In the genomic region with DNA sequence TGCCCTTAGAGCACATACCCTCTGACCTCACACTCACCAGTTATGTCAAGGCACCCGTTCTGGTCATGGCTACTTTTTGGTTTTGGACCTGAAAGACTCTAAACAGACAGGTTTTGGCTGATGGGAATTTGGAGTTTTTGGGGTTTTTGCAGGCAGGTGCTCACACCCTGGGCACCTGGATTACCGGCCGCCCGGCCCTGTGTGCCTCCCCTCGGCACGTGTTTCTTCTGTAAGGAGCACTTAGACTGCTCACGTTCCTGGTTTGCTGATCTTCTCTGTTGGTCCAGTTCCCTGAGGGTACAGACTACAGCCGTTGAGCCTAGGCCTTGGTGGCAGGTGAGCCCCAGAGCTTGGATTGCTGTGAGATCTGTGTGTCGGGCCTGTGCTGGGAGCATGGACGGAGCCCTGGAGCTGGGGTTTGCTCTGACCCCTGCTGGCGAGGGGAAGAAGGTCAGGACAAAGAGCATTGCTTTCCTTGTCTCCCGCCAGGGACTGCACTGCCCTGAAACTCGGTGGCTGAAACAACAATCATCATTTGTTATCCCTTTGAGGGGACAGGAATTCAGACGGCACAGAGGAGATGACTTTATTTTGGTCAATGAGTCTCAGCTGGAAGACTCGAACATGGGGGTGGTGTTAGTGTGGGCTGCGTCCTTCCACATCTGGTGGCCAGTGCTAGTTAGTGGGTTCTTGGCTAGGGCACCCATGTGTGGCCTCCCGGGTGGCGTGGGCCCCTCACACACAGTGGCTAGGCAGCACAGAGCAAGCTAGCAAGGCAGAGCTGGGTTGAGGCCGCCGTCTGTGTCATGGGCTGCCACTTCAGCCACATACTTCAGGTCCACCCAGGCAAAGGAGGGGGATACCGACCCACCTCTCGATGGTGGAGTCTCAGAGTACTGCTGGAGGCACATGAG, we compare ENCODE assay signal across 8 cellular contexts.
DNase-seq lines count a peak whose midpoint lies in the region; ATAC-seq and TF ChIP-seq lines count a peak whose summit lies in the region.

No MANE protein-coding gene starts in this region.

- H3K36me3 ChIP-seq in osteoblast (ENCODE audit: insufficient read depth, low read length) = no peaks in the 10 kb centered on the region

- ATAC-seq in HG02623 (IDR thresholded peaks at IDR 0.05; ENCODE audit: unreplicated experiment) = no peak
- no peak for ATAC-seq in GM21390 (IDR thresholded peaks at IDR 0.05; ENCODE audit: unreplicated experiment)

- H3K27me3 ChIP-seq in osteoblast (ENCODE audit: insufficient read depth, low read length) = no peaks in the 10 kb centered on the region

- peaks cover 62% of the 10 kb centered on the region for H4K20me1 ChIP-seq in osteoblast (ENCODE audit: insufficient read depth, low read length)

- peak; percentile 1 for TF ChIP-seq CTCF in GM13976 (IDR thresholded peaks at IDR 0.05; ENCODE audit: borderline replicate concordance, control extremely low read depth, extremely low read depth, insufficient read depth, missing control alignments)
- TF ChIP-seq CTCF in VCaP (conservative IDR thresholded peaks at IDR 0.05) = peak; percentile 70
- peak; percentile 77 for TF ChIP-seq CTCF in osteoblast (IDR thresholded peaks at IDR 0.05; ENCODE audit: extremely low read depth, low read depth, low read length)

- DNase-seq in AG08396 (ENCODE audit: low spot score) = peak; percentile 63
- peak; percentile 75 for DNase-seq in GM13976 (ENCODE audit: low spot score)
- DNase-seq in head of caudate nucleus = peak; percentile 40 to 90 (median 77)
- peak; percentile 95 for DNase-seq in osteoblast (ENCODE audit: insufficient read length, low spot score, missing footprints)
- DNase-seq in NCI-H748 (lab: John Stamatoyannopoulos, UW; ENCODE audit: unreplicated experiment) = no peak

- H3K4me3 ChIP-seq in osteoblast (ENCODE audit: insufficient read depth, low read length) = no peak overlapping the region

- H3K4me2 ChIP-seq in osteoblast (ENCODE audit: insufficient read depth, low read length) = no peak overlapping the region

- intact Hi-C loops in head of caudate nucleus (cut with DNase I) = no loop called here

- in situ Hi-C loops in GM13976 (cut with MboI; ENCODE audit: low sequenced_read_pairs, unreplicated experiment) = no loop called here

- H3K9me3 ChIP-seq in osteoblast (ENCODE audit: low read depth, low read length) = no peaks in the 10 kb centered on the region

- H3K27ac ChIP-seq in VCaP (peak overlapping the region; percentile 21; the same call in 1 of the 2 replicates), osteoblast (ENCODE audit: low read depth, low read length) (no peak overlapping the region)

- peaks cover 14% of the 10 kb centered on the region for H3K4me1 ChIP-seq in osteoblast (ENCODE audit: insufficient read depth, low read length)

- H2AFZ ChIP-seq in osteoblast (ENCODE audit: low read length) = no peak overlapping the region

- H3K79me2 ChIP-seq in osteoblast (ENCODE audit: insufficient read depth, low read length) = peaks cover 88% of the 10 kb centered on the region

Comparison
In these comparisons a context has a peak if more than half of its experiments do, and no peak if none do; other contexts are left out.
1. CTCF ChIP-seq: peak in every context shown above with its lines; median percentile 77 in osteoblast; 70 in VCaP; 1 in GM13976.